In the genomic region with DNA sequence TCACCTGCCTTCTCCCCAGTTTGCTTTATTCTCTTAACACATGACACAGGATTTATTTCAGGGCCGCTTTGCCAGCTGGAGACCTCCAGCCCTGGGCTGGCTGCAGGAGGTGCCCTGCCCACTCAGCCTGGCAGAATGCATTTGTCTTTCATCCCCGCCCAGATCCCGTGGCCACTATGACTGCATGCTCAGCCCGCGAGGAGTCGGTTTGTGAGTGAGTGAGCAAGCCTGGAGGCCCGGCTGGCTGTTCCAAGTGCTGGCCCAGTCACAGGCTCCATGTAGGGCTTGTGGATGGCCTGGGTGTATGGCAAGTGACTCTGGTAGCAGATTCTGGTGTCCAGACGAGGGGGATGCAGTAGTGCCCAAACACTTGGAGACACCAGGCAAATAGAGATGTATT, we compare ENCODE assay signal across 13 cellular contexts. TPM values are rescaled to one million over a fixed set of nuclear protein-coding genes. Genes with fewer than 3 reads are reported as not detected.
DNase-seq lines count a peak whose midpoint lies in the region; ATAC-seq lines count a peak whose summit lies in the region.
"Had no signal": no experiment of that assay in that cellular context is flagged by ENCODE, and none has a peak within 500 bp of the region (broad histone marks: within the 10 kb centered on the region; RNA-seq: fewer than 3 reads in every experiment).

No MANE protein-coding gene starts in this region.

- no peaks in the 10 kb centered on the region for H3K27me3 Mint-ChIP-seq in activated naive CD8-positive, alpha-beta T cell treated with anti-CD3 and anti-CD28 coated beads for 36 hours

- peaks cover 55% of the 10 kb centered on the region for H3K4me1 Mint-ChIP-seq in activated naive CD8-positive, alpha-beta T cell treated with anti-CD3 and anti-CD28 coated beads for 36 hours

- H3K9ac ChIP-seq in BLaER1 (no peak overlapping the region), GM23248 (no peak overlapping the region)

- H2AFZ ChIP-seq in GM23248: no peak overlapping the region

- H4K20me1 ChIP-seq in BLaER1: peaks cover 20% of the 10 kb centered on the region
- H4K20me1 ChIP-seq in GM23248 (ENCODE audit: insufficient read depth): no peaks in the 10 kb centered on the region

- peaks cover 19% of the 10 kb centered on the region for H3K4me1 ChIP-seq in BLaER1
- peaks cover 16% of the 10 kb centered on the region for H3K4me1 ChIP-seq in GM23248 (ENCODE audit: insufficient read depth)

- H3K4me3 ChIP-seq in BLaER1 (peak overlapping the region; percentile 90; the same call in 1 of the 2 replicates), GM23248 (no peak overlapping the region)

- no peaks in the 10 kb centered on the region for H3K27me3 ChIP-seq in BLaER1
- H3K27me3 ChIP-seq in GM23248 (replicated peaks; ENCODE audit: insufficient read depth): no peaks in the 10 kb centered on the region

- H3K9me3 ChIP-seq in BLaER1 (peaks cover 17% of the 10 kb centered on the region), GM23248 (ENCODE audit: low read depth) (no peaks in the 10 kb centered on the region)
- H3K9me3 ChIP-seq: SK-N-SH had no signal

- peaks cover 64% of the 10 kb centered on the region for H3K79me2 ChIP-seq in GM23248 (ENCODE audit: insufficient read depth)

- H3K36me3 ChIP-seq in BLaER1: peaks cover 44% of the 10 kb centered on the region
- no peaks in the 10 kb centered on the region for H3K36me3 ChIP-seq in GM23248 (ENCODE audit: low read depth)

- no peak overlapping the region for H3K4me2 ChIP-seq in BLaER1
- no peak overlapping the region for H3K4me2 ChIP-seq in GM23248 (ENCODE audit: unreplicated experiment)

- no peak overlapping the region for H3K27ac ChIP-seq in BLaER1
- no peak overlapping the region for H3K27ac ChIP-seq in GM23248

- H3F3A ChIP-seq in GM23248 (ENCODE audit: insufficient read depth): peaks cover 33% of the 10 kb centered on the region

- in situ Hi-C loops in GM23248 (cut with MboI): no loop called here

- H3K36me3 Mint-ChIP-seq in activated naive CD8-positive, alpha-beta T cell treated with anti-CD3 and anti-CD28 coated beads for 36 hours: peaks cover 54% of the 10 kb centered on the region
- H3K36me3 Mint-ChIP-seq: mesothelial cell of epicardium had no signal

- 90 to 94% methylated on average over 7 to 8 of the region's 8 CpGs for WGBS in GM23248 (ENCODE audit: low coverage in 1 of 2, low lambda C conversion rate in 2 of 2, missing lambda C conversion rate in 2 of 2), 2 experiments

- H3K27ac Mint-ChIP-seq in activated naive CD8-positive, alpha-beta T cell treated with anti-CD3 and anti-CD28 coated beads for 36 hours: peak overlapping the region; percentile 96
- H3K27ac Mint-ChIP-seq: mesothelial cell of epicardium had no signal

- H3K9me2 ChIP-seq in GM23248 (ENCODE audit: insufficient read depth): no peaks in the 10 kb centered on the region
- H3K9me2 ChIP-seq: SK-N-SH had no signal

- peaks cover 9% of the 10 kb centered on the region for H3K9me3 Mint-ChIP-seq in activated naive CD8-positive, alpha-beta T cell treated with anti-CD3 and anti-CD28 coated beads for 36 hours
- H3K9me3 Mint-ChIP-seq: mesothelial cell of epicardium had no signal

- no peak for ATAC-seq in HG03565 (IDR thresholded peaks at IDR 0.05; ENCODE audit: unreplicated experiment)

- peak overlapping the region; percentile 92 for H3K4me3 Mint-ChIP-seq in activated naive CD8-positive, alpha-beta T cell treated with anti-CD3 and anti-CD28 coated beads for 36 hours

- DNase-seq in GM23248 (peak; percentile 9), myocyte (ENCODE audit: low read depth) (peak; percentile 87), HuH-7 (ENCODE audit: low spot score) (no peak), NOMO-1 treated with DMSO at 0.1 percent for 48 hours (lab: John Stamatoyannopoulos, UW; ENCODE audit: unreplicated experiment) (no peak), ecto neural progenitor cell (ENCODE audit: low spot score) (no peak)
- no peak for DNase-seq in activated naive CD8-positive, alpha-beta T cell treated with anti-CD3 and anti-CD28 coated beads for 36 hours
- DNase-seq: DMS79 treated with DMSO at 0.1 percent for 48 hours, NCI-H2227 treated with DMSO at 0.1 percent for 48 hours, SK-N-SH, small intestine had no signal

RNA-seq across cellular contexts. Expression of gene TDP1, which starts 2.1 kb away (rescaled TPM):
- total RNA-seq in GM23248 (2014; rRNA removed; shearing (Covaris generic)): 12.6 and 16.3 TPM in 2 replicates
- 11.1 and 11.8 TPM in 2 replicates for polyA plus RNA-seq in GM23248 (2016; fragmentation: Nextera tagmentation; extraction: Ambion mirVana)
- 10 to 100 TPM; 88.4 to 96.8 TPM for total RNA-seq in activated naive CD8-positive, alpha-beta T cell treated with anti-CD3 and anti-CD28 coated beads for 36 hours
- 23.9 and 34.5 TPM in 2 replicates for total RNA-seq in myocyte
- polyA plus RNA-seq in myocyte (2012): 9.7 TPM

RNA-seq across cellular contexts. Expression of gene EFCAB11, which starts 3.3 kb away (rescaled TPM):
- 4.3 and 7.9 TPM in 2 replicates for total RNA-seq in GM23248 (2014; rRNA removed; shearing (Covaris generic))
- polyA plus RNA-seq in GM23248 (2016; fragmentation: Nextera tagmentation; extraction: Ambion mirVana): 16.2 and 16.4 TPM in 2 replicates
- 1 to 10 TPM; 8.3 TPM for total RNA-seq in activated naive CD8-positive, alpha-beta T cell treated with anti-CD3 and anti-CD28 coated beads for 36 hours
- 3.7 and 6.8 TPM in 2 replicates for total RNA-seq in myocyte
- 5.9 TPM for polyA plus RNA-seq in myocyte (2012)

Comparison
In these comparisons a context has a peak if more than half of its experiments do, and no peak if none do; other contexts are left out.
1. DNase-seq: peak in GM23248 (single experiment) and myocyte (single experiment); none in activated naive CD8-positive, alpha-beta T cell treated with anti-CD3 and anti-CD28 coated beads for 36 hours (single experiment), HuH-7 (single experiment), NOMO-1 treated with DMSO at 0.1 percent for 48 hours (single experiment) and ecto neural progenitor cell (single experiment).